29 cellular contexts compared by ENCODE assay signal in the genomic region with DNA sequence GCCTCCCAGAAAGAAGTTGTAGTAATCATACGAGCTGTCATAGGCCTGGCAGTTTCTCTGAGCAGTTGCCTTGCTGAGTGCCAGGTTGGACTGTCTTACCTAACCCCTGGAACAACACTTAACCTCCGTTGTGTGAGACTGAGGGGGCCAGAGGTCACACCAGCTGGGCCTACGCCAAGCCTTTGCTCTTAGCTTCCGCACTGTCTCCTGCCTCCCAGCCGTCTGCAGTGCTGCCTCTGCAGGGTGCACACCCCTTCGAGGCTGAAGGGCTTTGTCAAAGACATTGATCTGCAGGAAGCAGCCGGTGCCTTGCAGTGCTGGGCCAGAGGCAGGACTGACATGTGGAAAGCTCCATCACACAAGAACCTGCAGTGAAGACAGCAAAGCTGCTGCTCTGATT. TPM values are rescaled to one million over a fixed set of nuclear protein-coding genes. Genes with fewer than 3 reads are reported as not detected.
A peak's percentile ranks its signal among the peaks of the same experiment; 100 is the strongest.
DNase-seq lines count a peak whose midpoint lies in the region; ATAC-seq and TF ChIP-seq lines count a peak whose summit lies in the region.
"Had no signal": no experiment of that assay in that cellular context is flagged by ENCODE, and none has a peak within 500 bp of the region (broad histone marks: within the 10 kb centered on the region; RNA-seq: fewer than 3 reads in every experiment).

No MANE protein-coding gene starts in this region.

- H4K20me1 ChIP-seq in BLaER1 treated with 17β-estradiol and CSF1 and Interleukin-3, amounts not matched to agents 10 nM and 100 nM = peaks cover 0 to 11% (median 0%) of the 10 kb centered on the region in 11 experiments; a peak in 2 of 22 replicates

- peaks cover 50% of the 10 kb centered on the region for H3K4me1 Mint-ChIP-seq in activated T-cell treated with anti-CD3 and anti-CD28 coated beads, Interleukin-2, amount 50 U/mL, for 24 hours (ENCODE audit: low read depth)
- H3K4me1 Mint-ChIP-seq in T-cell (peaks cover 51 to 57% (median 52%) of the 10 kb centered on the region in 3 donors), Calu3 (ENCODE audit: low read depth, unreplicated experiment) (no peaks in the 10 kb centered on the region)
- H3K4me1 Mint-ChIP-seq: mesothelial cell of epicardium had no signal

- no peak for DNase-seq in activated T-cell treated with anti-CD3 and anti-CD28 coated beads, Interleukin-2, amount 50 U/mL, for 24 hours
- no peak for DNase-seq in activated T-cell treated with anti-CD3 and anti-CD28 coated beads, Interleukin-2, amount 50 U/mL, for 48 hours
- DNase-seq in T-cell (peak in 17 of 34 experiments; percentile 12 to 49 (median 25)), left lobe of liver (ENCODE audit: low spot score) (no peak), Calu3 (no peak), GM20000 (ENCODE audit: low spot score) (no peak), esophagus squamous epithelium (lab: John Stamatoyannopoulos, UW) (no peak)
- DNase-seq: activated T-cell treated with anti-CD3 and anti-CD28 coated beads, Interleukin-2, amount 50 U/mL, for 72 hours; Caco-2; KBM-7; NCI-H1105; NCI-H1930; NCI-H446; NCI-H774; right cardiac atrium; stimulated activated CD4-positive, alpha-beta T cell treated with anti-CD3 and anti-CD28 coated beads, Interleukin-4, amount 100 ng/mL, for 4 hours; T-helper 1 cell had no signal

- ATAC-seq in T-cell (replicated peaks in 1 of 4) (peak; percentile 30 to 49 (median 34)), left lobe of liver (peak; percentile 33)
- ATAC-seq: activated T-cell treated with anti-CD3 and anti-CD28 coated beads, Interleukin-2, amount 50 U/mL, for 72 hours; HCT116; pancreas; stimulated activated memory B cell treated with anti-CD40 and anti-IgM and Interleukin-4, amounts not matched to agents 10 μg/mL and 1 μg/mL and 100 μg/mL, for 72 hours had no signal

- WGBS in esophagus squamous epithelium, 2 donors = 89 to 90% methylated on average over 5 of the region's 7 CpGs

- intact Hi-C loops in Calu3 (cut with micrococcal nuclease; ENCODE audit: unreplicated experiment) = no loop called here
- intact Hi-C loops in esophagus squamous epithelium (cut with DNase I) = loop anchor here (10.0 kb wide), 1 partner anchor 1388 kb away; no protein-coding TSS in a partner anchor

- H3K27me3 ChIP-seq in BLaER1 treated with 17β-estradiol and CSF1 and Interleukin-3, amounts not matched to agents 10 nM and 100 nM = no peaks in the 10 kb centered on the region
- no peaks in the 10 kb centered on the region for H3K27me3 ChIP-seq in esophagus squamous epithelium
- H3K27me3 ChIP-seq: pancreas, SJSA1 had no signal

- BruUV-seq in Calu3 (replicated peaks; lab: Mats Ljungman, UMichigan) = no TSS peak

- CTCF ChIA-PET in T-cell (lab: Charles Lee) = no interaction called here
- CTCF ChIA-PET in Calu3 (lab: Charles Lee) = no interaction called here

- H3K27ac ChIP-seq in BLaER1 treated with 17β-estradiol and CSF1 and Interleukin-3, amounts not matched to agents 10 nM and 100 nM = peak overlapping the region in 9 of 11 experiments; percentile 94 to 99 (median 97); a peak in 18 of 22 replicates
- H3K27ac ChIP-seq in esophagus squamous epithelium = no peak overlapping the region
- H3K27ac ChIP-seq: pancreas, SJSA1 had no signal

- no peaks in the 10 kb centered on the region for H3K9me3 Mint-ChIP-seq in activated T-cell treated with anti-CD3 and anti-CD28 coated beads, Interleukin-2, amount 50 U/mL, for 24 hours
- H3K9me3 Mint-ChIP-seq in T-cell (no peaks in the 10 kb centered on the region), Calu3 (ENCODE audit: low read depth, unreplicated experiment) (no peaks in the 10 kb centered on the region)
- H3K9me3 Mint-ChIP-seq: activated T-cell treated with anti-CD3 and anti-CD28 coated beads, Interleukin-2, amount 50 U/mL, for 72 hours; central memory CD8-positive, alpha-beta T cell; mesothelial cell of epicardium; nephron; stimulated activated memory B cell treated with anti-CD40 and anti-IgM and Interleukin-4, amounts not matched to agents 10 μg/mL and 1 μg/mL and 100 μg/mL, for 72 hours had no signal

- peak overlapping the region in 10 of 11 experiments; percentile 16 to 90 (median 86); a peak in 12 of 22 replicates for H3K9ac ChIP-seq in BLaER1 treated with 17β-estradiol and CSF1 and Interleukin-3, amounts not matched to agents 10 nM and 100 nM

- TF ChIP-seq POLR2A in esophagus squamous epithelium (IDR thresholded peaks at IDR 0.05) = no peak

- H3K27me3 Mint-ChIP-seq in activated T-cell treated with anti-CD3 and anti-CD28 coated beads, Interleukin-2, amount 50 U/mL, for 24 hours = no peaks in the 10 kb centered on the region
- H3K27me3 Mint-ChIP-seq in T-cell (no peaks in the 10 kb centered on the region), Calu3 (ENCODE audit: unreplicated experiment) (no peaks in the 10 kb centered on the region)
- H3K27me3 Mint-ChIP-seq: central memory CD8-positive, alpha-beta T cell; stimulated activated memory B cell treated with anti-CD40 and anti-IgM and Interleukin-4, amounts not matched to agents 10 μg/mL and 1 μg/mL and 100 μg/mL, for 72 hours had no signal

- H3K27ac Mint-ChIP-seq in activated T-cell treated with anti-CD3 and anti-CD28 coated beads, Interleukin-2, amount 50 U/mL, for 24 hours = peak overlapping the region; percentile 67
- H3K27ac Mint-ChIP-seq in T-cell (peak overlapping the region in 1 of 2 donors; percentile 68), Calu3 (ENCODE audit: unreplicated experiment) (no peak overlapping the region)
- H3K27ac Mint-ChIP-seq: activated T-cell treated with anti-CD3 and anti-CD28 coated beads, Interleukin-2, amount 50 U/mL, for 72 hours; mesothelial cell of epicardium; nephron; stimulated activated memory B cell treated with anti-CD40 and anti-IgM and Interleukin-4, amounts not matched to agents 10 μg/mL and 1 μg/mL and 100 μg/mL, for 72 hours had no signal

- peak overlapping the region; percentile 0 to 95 (median 90); a peak in 14 of 22 replicates for H3K4me2 ChIP-seq in BLaER1 treated with 17β-estradiol and CSF1 and Interleukin-3, amounts not matched to agents 10 nM and 100 nM

- no peaks in the 10 kb centered on the region for H3K9me3 ChIP-seq in BLaER1 treated with 17β-estradiol and CSF1 and Interleukin-3, amounts not matched to agents 10 nM and 100 nM (replicated peaks in 1 of 11)
- no peaks in the 10 kb centered on the region for H3K9me3 ChIP-seq in esophagus squamous epithelium
- H3K9me3 ChIP-seq: Caco-2, pancreas, SJSA1 had no signal

- H3K36me3 ChIP-seq in BLaER1 treated with 17β-estradiol and CSF1 and Interleukin-3, amounts not matched to agents 10 nM and 100 nM = peaks cover 52 to 66% (median 59%) of the 10 kb centered on the region in 11 experiments
- peaks cover 24 to 66% (median 28%) of the 10 kb centered on the region in 3 donors for H3K36me3 ChIP-seq in esophagus squamous epithelium

- H3K4me3 Mint-ChIP-seq in activated T-cell treated with anti-CD3 and anti-CD28 coated beads, Interleukin-2, amount 50 U/mL, for 24 hours = no peak overlapping the region
- H3K4me3 Mint-ChIP-seq in T-cell = peak overlapping the region in 1 of 3 donors; percentile 71
- H3K4me3 Mint-ChIP-seq in Calu3 (ENCODE audit: low read depth, unreplicated experiment) = no peak overlapping the region
- H3K4me3 Mint-ChIP-seq: activated T-cell treated with anti-CD3 and anti-CD28 coated beads, Interleukin-2, amount 50 U/mL, for 72 hours; central memory CD8-positive, alpha-beta T cell; mesothelial cell of epicardium; nephron; stimulated activated memory B cell treated with anti-CD40 and anti-IgM and Interleukin-4, amounts not matched to agents 10 μg/mL and 1 μg/mL and 100 μg/mL, for 72 hours had no signal

- TF ChIP-seq CTCF in Calu3 (IDR thresholded peaks at IDR 0.05; ENCODE audit: unreplicated experiment) = no peak
- TF ChIP-seq CTCF in GM20000 (IDR thresholded peaks at IDR 0.05; ENCODE audit: extremely low read depth, missing control alignments) = no peak
- no peak for TF ChIP-seq CTCF in esophagus squamous epithelium (IDR thresholded peaks at IDR 0.05)

- H3K4me1 ChIP-seq in BLaER1 treated with 17β-estradiol and CSF1 and Interleukin-3, amounts not matched to agents 10 nM and 100 nM = peaks cover 56 to 89% (median 86%) of the 10 kb centered on the region in 10 experiments
- H3K4me1 ChIP-seq in esophagus squamous epithelium = peaks cover 4 to 32% (median 4%) of the 10 kb centered on the region in 3 donors
- H3K4me1 ChIP-seq: Caco-2, pancreas had no signal

- no peak overlapping the region for H3K4me3 ChIP-seq in BLaER1 treated with 17β-estradiol and CSF1 and Interleukin-3, amounts not matched to agents 10 nM and 100 nM
- no peak overlapping the region for H3K4me3 ChIP-seq in esophagus squamous epithelium
- H3K4me3 ChIP-seq: pancreas, SJSA1 had no signal

- H3K36me3 Mint-ChIP-seq in activated T-cell treated with anti-CD3 and anti-CD28 coated beads, Interleukin-2, amount 50 U/mL, for 24 hours (ENCODE audit: low read depth) = peaks cover 60% of the 10 kb centered on the region
- peaks cover 33% of the 10 kb centered on the region for H3K36me3 Mint-ChIP-seq in T-cell
- peaks cover 12% of the 10 kb centered on the region for H3K36me3 Mint-ChIP-seq in Calu3 (ENCODE audit: insufficient read depth, unreplicated experiment)

- POLR2A ChIA-PET in T-cell (lab: Charles Lee) = no interaction called here

RNA-seq across cellular contexts. Expression of a gene that starts 16.7 kb away (rescaled TPM):
- total RNA-seq in T-cell (10 to 100 TPM; 24.1 to 46.7 (median 44.0) TPM), left lobe of liver (14.8 TPM), Calu3 (2022) (31.8 and 34.6 TPM in 2 replicates), esophagus squamous epithelium (10 to 100 TPM in 3 of 4 donors, 1 to 10 TPM in 1; 7.8 to 15.3 (median 14.5) TPM)

RNA-seq across cellular contexts. Expression of a gene that starts 40.5 kb away (rescaled TPM):
- 1 to 10 TPM in 3 of 5 donors, under 1 TPM in 2; 0.23 to 2.7 (median 1.1) TPM for total RNA-seq in T-cell
- total RNA-seq in left lobe of liver = 0.13 TPM
- total RNA-seq in Calu3 (2022) = 33.0 and 51.5 TPM in 2 replicates
- total RNA-seq in esophagus squamous epithelium = 1 to 10 TPM in 1 of 4 donors, under 1 TPM in 3; 0.08 to 1.3 (median 0.62) TPM
- total RNA-seq: dermis microvascular lymphatic vessel endothelial cell, fibroblast of lung, MCF 10A, RPMI7951 had no signal

Comparison
In these comparisons a context has a peak if more than half of its experiments do, and no peak if none do; other contexts are left out.
1. H3K27ac ChIP-seq: peak in BLaER1 treated with 17β-estradiol and CSF1 and Interleukin-3, amounts not matched to agents 10 nM and 100 nM (9 of 11); none in esophagus squamous epithelium (0 of 4).